In the genomic region with DNA sequence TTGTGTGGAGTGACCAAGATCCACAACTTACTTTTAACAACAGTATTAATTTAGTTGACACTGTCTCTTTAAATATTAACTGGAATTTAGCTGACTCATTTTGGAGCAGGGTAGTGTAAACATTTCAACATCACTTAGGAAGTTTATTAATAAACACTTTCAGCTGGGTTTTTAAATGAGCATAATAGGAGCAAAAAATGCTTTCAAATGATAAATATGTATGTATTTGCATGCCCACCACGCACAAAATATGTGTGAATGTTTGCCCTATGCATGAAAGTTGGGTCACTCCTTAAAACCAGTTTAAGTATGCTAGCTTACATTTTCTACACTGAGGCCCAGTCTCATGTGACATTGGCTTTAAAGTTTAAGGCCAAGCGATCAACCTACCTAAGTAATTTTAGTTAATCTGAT, we compare ENCODE assay signal across 8 cellular contexts. TPM values are rescaled to one million over a fixed set of nuclear protein-coding genes. Genes with fewer than 3 reads are reported as not detected.
A peak's percentile ranks its signal among the peaks of the same experiment; 100 is the strongest.
DNase-seq lines count a peak whose midpoint lies in the region; ATAC-seq and TF ChIP-seq lines count a peak whose summit lies in the region.

No MANE protein-coding gene starts in this region.

- no peak for TF ChIP-seq POLR2A in GM18505 (IDR thresholded peaks at IDR 0.05; ENCODE audit: borderline replicate concordance, extremely low read depth, insufficient read depth, insufficient read length)

- peak overlapping the region; percentile 96 for H3K4me3 Mint-ChIP-seq in activated naive CD4-positive, alpha-beta T cell treated with anti-CD3 and anti-CD28 coated beads, Interleukin-2, amount 50 U/mL, for 24 hours
- peak overlapping the region; percentile 91 for H3K4me3 Mint-ChIP-seq in type B pancreatic cell

- peak overlapping the region; percentile 95 for H3K27ac Mint-ChIP-seq in activated naive CD4-positive, alpha-beta T cell treated with anti-CD3 and anti-CD28 coated beads, Interleukin-2, amount 50 U/mL, for 24 hours
- H3K27ac Mint-ChIP-seq in type B pancreatic cell, result peak overlapping the region; percentile 90

- H3K4me1 Mint-ChIP-seq in activated naive CD4-positive, alpha-beta T cell treated with anti-CD3 and anti-CD28 coated beads, Interleukin-2, amount 50 U/mL, for 24 hours, result peaks cover 64% of the 10 kb centered on the region
- peaks cover 42% of the 10 kb centered on the region for H3K4me1 Mint-ChIP-seq in type B pancreatic cell (ENCODE audit: unreplicated experiment)

- peak in 1 of 2 donors; percentile 13 for TF ChIP-seq RAD21 in liver (IDR thresholded peaks at IDR 0.05)

- H3K4me1 ChIP-seq in liver (ENCODE audit: control insufficient read depth in 4 of 4, insufficient read depth in 4 of 4, low read length in 3 of 4), result peaks cover 5 to 52% (median 36%) of the 10 kb centered on the region in 4 donors

- no peaks in the 10 kb centered on the region for H3K27me3 ChIP-seq in liver (ENCODE audit: control insufficient read depth in 4 of 4, insufficient read depth in 4 of 4, low read length in 3 of 4)

- peaks cover 33% of the 10 kb centered on the region for H3K36me3 Mint-ChIP-seq in activated naive CD4-positive, alpha-beta T cell treated with anti-CD3 and anti-CD28 coated beads, Interleukin-2, amount 50 U/mL, for 24 hours
- peaks cover 33% of the 10 kb centered on the region for H3K36me3 Mint-ChIP-seq in type B pancreatic cell

- no peaks in the 10 kb centered on the region for H3K27me3 Mint-ChIP-seq in activated naive CD4-positive, alpha-beta T cell treated with anti-CD3 and anti-CD28 coated beads, Interleukin-2, amount 50 U/mL, for 24 hours
- H3K27me3 Mint-ChIP-seq in type B pancreatic cell, result no peaks in the 10 kb centered on the region

- no peaks in the 10 kb centered on the region for H3K9me3 ChIP-seq in liver (ENCODE audit: control insufficient read depth in 4 of 4, low read length in 3 of 4)

- peak overlapping the region; percentile 90 to 98 for H3K9ac ChIP-seq in liver (ENCODE audit: low read depth in 1 of 2, low read length in 2 of 2)

- WGBS in liver, result 5% methylated on average over 2 of the region's 2 CpGs

- peak overlapping the region; percentile 98 to 99 for H3K27ac ChIP-seq in liver (ENCODE audit: low read depth in 1 of 2, low read length in 2 of 2)

- in situ Hi-C loops in astrocyte of the cerebellum (cut with HindIII; ENCODE audit: low sequenced_read_pairs), result no loop called here

- TF ChIP-seq CTCF in astrocyte of the cerebellum (IDR thresholded peaks at IDR 0.05; ENCODE audit: low read depth, low read length, missing control alignments) (no peak), liver (IDR thresholded peaks at IDR 0.05; ENCODE audit: low read depth, low read length, missing input control) (no peak), type B pancreatic cell (conservative IDR thresholded peaks at IDR 0.05) (no peak)

- no peak for ATAC-seq in GM21390 (IDR thresholded peaks at IDR 0.05; ENCODE audit: unreplicated experiment)
- no peak for ATAC-seq in HG02884 (IDR thresholded peaks at IDR 0.05; ENCODE audit: unreplicated experiment)
- ATAC-seq in GM18505 (IDR thresholded peaks at IDR 0.05; ENCODE audit: unreplicated experiment), result no peak

- DNase-seq in activated naive CD4-positive, alpha-beta T cell treated with anti-CD3 and anti-CD28 coated beads, Interleukin-2, amount 50 U/mL, for 16 hours, result no peak
- DNase-seq in astrocyte of the cerebellum (ENCODE audit: low read depth), result no peak
- DNase-seq in type B pancreatic cell (ENCODE audit: extremely low spot score, unreplicated experiment), result no peak

- no peaks in the 10 kb centered on the region for H3K9me3 Mint-ChIP-seq in activated naive CD4-positive, alpha-beta T cell treated with anti-CD3 and anti-CD28 coated beads, Interleukin-2, amount 50 U/mL, for 24 hours
- H3K9me3 Mint-ChIP-seq in type B pancreatic cell, result no peaks in the 10 kb centered on the region

- H3K4me3 ChIP-seq in astrocyte of the cerebellum (ENCODE audit: low read depth, low read length) (peak overlapping the region; percentile 85), liver (ENCODE audit: low read depth in 1 of 3, low read length in 3 of 3) (peak overlapping the region; percentile 87 to 99 (median 90))

- peaks cover 0 to 35% (median 15%) of the 10 kb centered on the region in 4 donors for H3K36me3 ChIP-seq in liver (ENCODE audit: control insufficient read depth in 4 of 4, insufficient read depth in 3 of 4, low read depth in 1 of 4, low read length in 3 of 4)

TF ChIP-seq in liver, 16 proteins besides CTCF, POLR2A, EP300 and RAD21:
- TF ChIP-seq JUND (IDR thresholded peaks at IDR 0.05), result peak; percentile 57 to 72
- peak in 1 of 2 donors; percentile 26 for TF ChIP-seq HNF4A (conservative IDR thresholded peaks at IDR 0.05)
- TF ChIP-seq, protein P1, sequence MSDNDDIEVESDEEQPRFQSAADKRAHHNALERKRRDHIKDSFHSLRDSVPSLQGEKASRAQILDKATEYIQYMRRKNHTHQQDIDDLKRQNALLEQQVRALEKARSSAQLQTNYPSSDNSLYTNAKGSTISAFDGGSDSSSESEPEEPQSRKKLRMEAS (IDR thresholded peaks at IDR 0.05), result peak; percentile 53
- TF ChIP-seq TAF1 (conservative IDR thresholded peaks at IDR 0.05), result peak; percentile 9
- TF ChIP-seq, protein P2, sequence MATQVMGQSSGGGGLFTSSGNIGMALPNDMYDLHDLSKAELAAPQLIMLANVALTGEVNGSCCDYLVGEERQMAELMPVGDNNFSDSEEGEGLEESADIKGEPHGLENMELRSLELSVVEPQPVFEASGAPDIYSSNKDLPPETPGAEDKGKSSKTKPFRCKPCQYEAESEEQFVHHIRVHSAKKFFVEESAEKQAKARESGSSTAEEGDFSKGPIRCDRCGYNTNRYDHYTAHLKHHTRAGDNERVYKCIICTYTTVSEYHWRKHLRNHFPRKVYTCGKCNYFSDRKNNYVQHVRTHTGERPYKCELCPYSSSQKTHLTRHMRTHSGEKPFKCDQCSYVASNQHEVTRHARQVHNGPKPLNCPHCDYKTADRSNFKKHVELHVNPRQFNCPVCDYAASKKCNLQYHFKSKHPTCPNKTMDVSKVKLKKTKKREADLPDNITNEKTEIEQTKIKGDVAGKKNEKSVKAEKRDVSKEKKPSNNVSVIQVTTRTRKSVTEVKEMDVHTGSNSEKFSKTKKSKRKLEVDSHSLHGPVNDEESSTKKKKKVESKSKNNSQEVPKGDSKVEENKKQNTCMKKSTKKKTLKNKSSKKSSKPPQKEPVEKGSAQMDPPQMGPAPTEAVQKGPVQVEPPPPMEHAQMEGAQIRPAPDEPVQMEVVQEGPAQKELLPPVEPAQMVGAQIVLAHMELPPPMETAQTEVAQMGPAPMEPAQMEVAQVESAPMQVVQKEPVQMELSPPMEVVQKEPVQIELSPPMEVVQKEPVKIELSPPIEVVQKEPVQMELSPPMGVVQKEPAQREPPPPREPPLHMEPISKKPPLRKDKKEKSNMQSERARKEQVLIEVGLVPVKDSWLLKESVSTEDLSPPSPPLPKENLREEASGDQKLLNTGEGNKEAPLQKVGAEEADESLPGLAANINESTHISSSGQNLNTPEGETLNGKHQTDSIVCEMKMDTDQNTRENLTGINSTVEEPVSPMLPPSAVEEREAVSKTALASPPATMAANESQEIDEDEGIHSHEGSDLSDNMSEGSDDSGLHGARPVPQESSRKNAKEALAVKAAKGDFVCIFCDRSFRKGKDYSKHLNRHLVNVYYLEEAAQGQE (IDR thresholded peaks at IDR 0.05), result no peak
- TF ChIP-seq, protein P3, sequence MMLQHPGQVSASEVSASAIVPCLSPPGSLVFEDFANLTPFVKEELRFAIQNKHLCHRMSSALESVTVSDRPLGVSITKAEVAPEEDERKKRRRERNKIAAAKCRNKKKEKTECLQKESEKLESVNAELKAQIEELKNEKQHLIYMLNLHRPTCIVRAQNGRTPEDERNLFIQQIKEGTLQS (IDR thresholded peaks at IDR 0.05), result no peak
- TF ChIP-seq EGR1 (IDR thresholded peaks at IDR 0.05; ENCODE audit: low read depth in 2 of 2), result no peak
- TF ChIP-seq, protein P4, sequence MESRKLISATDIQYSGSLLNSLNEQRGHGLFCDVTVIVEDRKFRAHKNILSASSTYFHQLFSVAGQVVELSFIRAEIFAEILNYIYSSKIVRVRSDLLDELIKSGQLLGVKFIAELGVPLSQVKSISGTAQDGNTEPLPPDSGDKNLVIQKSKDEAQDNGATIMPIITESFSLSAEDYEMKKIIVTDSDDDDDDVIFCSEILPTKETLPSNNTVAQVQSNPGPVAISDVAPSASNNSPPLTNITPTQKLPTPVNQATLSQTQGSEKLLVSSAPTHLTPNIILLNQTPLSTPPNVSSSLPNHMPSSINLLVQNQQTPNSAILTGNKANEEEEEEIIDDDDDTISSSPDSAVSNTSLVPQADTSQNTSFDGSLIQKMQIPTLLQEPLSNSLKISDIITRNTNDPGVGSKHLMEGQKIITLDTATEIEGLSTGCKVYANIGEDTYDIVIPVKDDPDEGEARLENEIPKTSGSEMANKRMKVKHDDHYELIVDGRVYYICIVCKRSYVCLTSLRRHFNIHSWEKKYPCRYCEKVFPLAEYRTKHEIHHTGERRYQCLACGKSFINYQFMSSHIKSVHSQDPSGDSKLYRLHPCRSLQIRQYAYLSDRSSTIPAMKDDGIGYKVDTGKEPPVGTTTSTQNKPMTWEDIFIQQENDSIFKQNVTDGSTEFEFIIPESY (IDR thresholded peaks at IDR 0.05), result no peak
- TF ChIP-seq NR2F2 (IDR thresholded peaks at IDR 0.05), result no peak
- TF ChIP-seq FOXA2 (IDR thresholded peaks at IDR 0.05), result no peak
- TF ChIP-seq SP1 (IDR thresholded peaks at IDR 0.05), result no peak
- no peak for TF ChIP-seq YY1 (IDR thresholded peaks at IDR 0.05)
- no peak for TF ChIP-seq FOXA1 (IDR thresholded peaks at IDR 0.05)
- TF ChIP-seq RXRA (IDR thresholded peaks at IDR 0.05), result peak in 1 of 2 donors; percentile 35
- TF ChIP-seq HNF4G (IDR thresholded peaks at IDR 0.05), result no peak
- TF ChIP-seq GABPA (IDR thresholded peaks at IDR 0.05 in 1 of 2, conservative IDR thresholded peaks at IDR 0.05 in 1 of 2), result no peak
TF ChIP-seq in liver: peak in this region for 5.

RNA-seq across cellular contexts. Expression of a gene that starts 2.9 kb away (rescaled TPM):
- total RNA-seq in liver (100 to 1,000 TPM in 1 of 2 donors, 10 to 100 TPM in 1; 71.4 to 119 TPM), type B pancreatic cell (ENCODE audit: low replicate concordance) (175 and 203 TPM in 2 replicates)
- polyA plus RNA-seq in liver, result 10 to 100 TPM; 45.6 to 52.3 TPM
